ENCODE assay signal across 39 cellular contexts in the genomic region with DNA sequence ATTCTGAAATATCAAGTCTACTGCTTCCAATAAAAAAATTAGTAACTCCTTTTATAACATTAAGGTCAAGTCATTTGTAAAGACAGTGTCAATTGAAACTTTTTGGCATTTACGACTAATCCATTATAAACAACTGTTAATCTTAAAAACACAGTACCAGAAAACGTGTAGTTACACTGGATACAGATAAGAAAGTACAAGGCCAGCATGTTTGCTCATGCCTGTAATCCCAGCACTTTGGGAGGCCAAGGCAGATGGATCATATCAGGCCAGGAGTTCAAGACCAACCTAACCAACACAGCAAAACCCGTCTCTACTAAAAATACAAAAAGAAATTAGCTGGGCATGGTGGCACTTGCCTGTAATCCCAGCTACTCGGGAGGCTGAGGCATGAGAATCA.
"Had no signal": no experiment of that assay in that cellular context is flagged by ENCODE, and none has a peak within 500 bp of the region (broad histone marks: within the 10 kb centered on the region; RNA-seq: fewer than 3 reads in every experiment).

No MANE protein-coding gene starts in this region.

- H3K4me3 Mint-ChIP-seq: activated naive CD4-positive, alpha-beta T cell treated with anti-CD3 and anti-CD28 coated beads for 36 hours; activated naive CD4-positive, alpha-beta T cell treated with anti-CD3 and anti-CD28 coated beads, Interleukin-2, amount 10 ng/mL, durations not matched to agents 7 days and 5 days; activated naive CD4-positive, alpha-beta T cell treated with anti-CD3 and anti-CD28 coated beads, Interleukin-2, amount 50 U/mL, for 24 hours; activated naive CD8-positive, alpha-beta T cell; activated naive CD8-positive, alpha-beta T cell treated with anti-CD3 and anti-CD28 coated beads for 36 hours; activated naive CD8-positive, alpha-beta T cell treated with anti-CD3 and anti-CD28 coated beads, Interleukin-2, amount 10 ng/mL, durations not matched to agents 7 days and 5 days; activated naive CD8-positive, alpha-beta T cell treated with anti-CD3 and anti-CD28 coated beads, Interleukin-2, amount 50 U/mL, for 24 hours; activated T-cell treated with anti-CD3 and anti-CD28 coated beads, Interleukin-2, amount 50 U/mL, for 24 hours; activated T-cell treated with anti-CD3 and anti-CD28 coated beads, Interleukin-2, amount 50 U/mL, for 4 hours; activated T-cell treated with anti-CD3 and anti-CD28 coated beads, Interleukin-2, amount 50 U/mL, for 72 hours; activated T-helper 1 cell treated with anti-CD3 and anti-CD28 coated beads, Interleukin-12 subunit alpha, Interleukin-12 subunit beta, Interleukin-2, Interleukin-4 antibody, amounts not matched to agents 30 ng/mL and 10 ng/mL and 1 ng/mL, durations not matched to agents 14 hours and 24 hours and 36 hours; activated T-helper 17 cell treated with anti-CD3 and anti-CD28 coated beads, Interleukin-2, amount 50 U/mL, for 72 hours; brain; central memory CD8-positive, alpha-beta T cell had no signal

- ATAC-seq: activated naive CD4-positive, alpha-beta T cell treated with anti-CD3 and anti-CD28 coated beads, Interleukin-2, amount 50 U/mL, for 72 hours; activated naive CD8-positive, alpha-beta T cell treated with anti-CD3 and anti-CD28 coated beads, Interleukin-2, amount 50 U/mL, for 24 hours; activated T-cell treated with anti-CD3 and anti-CD28 coated beads, Interleukin-2, amount 50 U/mL, for 4 hours; activated T-cell treated with anti-CD3 and anti-CD28 coated beads, Interleukin-2, amount 50 U/mL, for 72 hours; activated T-helper 17 cell treated with anti-CD3 and anti-CD28 coated beads, Interleukin-2, amount 50 U/mL, for 72 hours; body of pancreas had no signal

- DNase-seq: activated effector memory CD4-positive, alpha-beta T cell treated with anti-CD3 and anti-CD28 coated beads, Interleukin-2, amount 50 U/mL, for 16 hours; activated effector memory CD4-positive, alpha-beta T cell treated with Interleukin-2 at 50 U/mL for 16 hours; activated gamma-delta T cell; activated gamma-delta T cell treated with Interleukin-2 at 50 U/mL for 16 hours; activated naive CD4-positive, alpha-beta T cell; activated naive CD4-positive, alpha-beta T cell treated with anti-CD3 and anti-CD28 coated beads for 36 hours; activated naive CD4-positive, alpha-beta T cell treated with anti-CD3 and anti-CD28 coated beads, Interleukin-2, amount 10 ng/mL, durations not matched to agents 7 days and 5 days; activated naive CD4-positive, alpha-beta T cell treated with anti-CD3 and anti-CD28 coated beads, Interleukin-2, amount 50 U/mL, for 16 hours; activated naive CD4-positive, alpha-beta T cell treated with Interleukin-2 at 50 U/mL for 16 hours; activated naive CD8-positive, alpha-beta T cell treated with anti-CD3 and anti-CD28 coated beads for 36 hours; activated naive CD8-positive, alpha-beta T cell treated with anti-CD3 and anti-CD28 coated beads, Interleukin-2, amount 10 ng/mL, durations not matched to agents 7 days and 5 days; activated naive CD8-positive, alpha-beta T cell treated with anti-CD3 and anti-CD28 coated beads, Interleukin-2, amount 50 U/mL, for 24 hours; activated T-cell treated with anti-CD3 and anti-CD28 coated beads, Interleukin-2, amount 50 U/mL, for 1 hour; activated T-cell treated with anti-CD3 and anti-CD28 coated beads, Interleukin-2, amount 50 U/mL, for 24 hours; activated T-cell treated with anti-CD3 and anti-CD28 coated beads, Interleukin-2, amount 50 U/mL, for 4 hours; activated T-cell treated with anti-CD3 and anti-CD28 coated beads, Interleukin-2, amount 50 U/mL, for 48 hours; activated T-cell treated with anti-CD3 and anti-CD28 coated beads, Interleukin-2, amount 50 U/mL, for 72 hours; adrenal gland; amniotic stem cell; amygdala; anterior cingulate cortex; aorta; body of pancreas; brain microvascular endothelial cell; caudate nucleus; central memory CD4-positive, alpha-beta T cell; cerebellar nuclear complex had no signal

- H3K9me3 Mint-ChIP-seq: activated naive CD4-positive, alpha-beta T cell treated with anti-CD3 and anti-CD28 coated beads, Interleukin-2, amount 10 ng/mL, durations not matched to agents 7 days and 5 days; activated naive CD8-positive, alpha-beta T cell treated with anti-CD3 and anti-CD28 coated beads for 36 hours; activated T-cell treated with anti-CD3 and anti-CD28 coated beads, Interleukin-2, amount 50 U/mL, for 24 hours; activated T-cell treated with anti-CD3 and anti-CD28 coated beads, Interleukin-2, amount 50 U/mL, for 72 hours; activated T-helper 17 cell treated with anti-CD3 and anti-CD28 coated beads, Interleukin-2, amount 50 U/mL, for 72 hours; central memory CD8-positive, alpha-beta T cell had no signal

- H3K36me3 ChIP-seq: adrenal gland, ascending aorta, brain microvascular endothelial cell, breast epithelium, cardiac muscle cell had no signal

- H3K27me3 Mint-ChIP-seq: activated naive CD4-positive, alpha-beta T cell treated with anti-CD3 and anti-CD28 coated beads, Interleukin-2, amount 10 ng/mL, durations not matched to agents 7 days and 5 days; activated naive CD4-positive, alpha-beta T cell treated with anti-CD3 and anti-CD28 coated beads, Interleukin-2, amount 50 U/mL, for 24 hours; activated naive CD8-positive, alpha-beta T cell; activated naive CD8-positive, alpha-beta T cell treated with anti-CD3 and anti-CD28 coated beads for 36 hours; activated naive CD8-positive, alpha-beta T cell treated with anti-CD3 and anti-CD28 coated beads, Interleukin-2, amount 10 ng/mL, durations not matched to agents 7 days and 5 days; activated naive CD8-positive, alpha-beta T cell treated with anti-CD3 and anti-CD28 coated beads, Interleukin-2, amount 50 U/mL, for 24 hours; activated T-cell treated with anti-CD3 and anti-CD28 coated beads, Interleukin-2, amount 50 U/mL, for 24 hours; activated T-helper 17 cell treated with anti-CD3 and anti-CD28 coated beads, Interleukin-2, amount 50 U/mL, for 72 hours; brain; central memory CD8-positive, alpha-beta T cell had no signal

- H3K4me3 ChIP-seq: adrenal gland, ascending aorta, body of pancreas, breast epithelium, cardiac muscle cell had no signal

- FAIRE-seq: bronchial epithelial cell had no signal

- H3K27ac Mint-ChIP-seq: activated naive CD4-positive, alpha-beta T cell treated with anti-CD3 and anti-CD28 coated beads for 36 hours; activated naive CD4-positive, alpha-beta T cell treated with anti-CD3 and anti-CD28 coated beads, Interleukin-2, amount 10 ng/mL, durations not matched to agents 7 days and 5 days; activated naive CD4-positive, alpha-beta T cell treated with anti-CD3 and anti-CD28 coated beads, Interleukin-2, amount 50 U/mL, for 24 hours; activated naive CD8-positive, alpha-beta T cell; activated naive CD8-positive, alpha-beta T cell treated with anti-CD3 and anti-CD28 coated beads for 36 hours; activated naive CD8-positive, alpha-beta T cell treated with anti-CD3 and anti-CD28 coated beads, Interleukin-2, amount 10 ng/mL, durations not matched to agents 7 days and 5 days; activated naive CD8-positive, alpha-beta T cell treated with anti-CD3 and anti-CD28 coated beads, Interleukin-2, amount 50 U/mL, for 24 hours; activated T-cell treated with anti-CD3 and anti-CD28 coated beads, Interleukin-2, amount 50 U/mL, for 24 hours; activated T-cell treated with anti-CD3 and anti-CD28 coated beads, Interleukin-2, amount 50 U/mL, for 72 hours; activated T-helper 1 cell treated with anti-CD3 and anti-CD28 coated beads, Interleukin-12 subunit alpha, Interleukin-12 subunit beta, Interleukin-2, Interleukin-4 antibody, amounts not matched to agents 30 ng/mL and 10 ng/mL and 1 ng/mL, durations not matched to agents 14 hours and 24 hours and 36 hours; activated T-helper 17 cell treated with anti-CD3 and anti-CD28 coated beads, Interleukin-2, amount 50 U/mL, for 72 hours; activated T-helper 2 cell treated with anti-CD3 and anti-CD28 coated beads, Interferon-gamma antibody, Interleukin-2, Interleukin-4, amounts not matched to agents 10 μg/mL and 5 μg/mL and 100 μg/mL, durations not matched to agents 14 hours and 24 hours and 36 hours; brain had no signal

- H3K4me1 Mint-ChIP-seq: brain had no signal

- H3K9me3 ChIP-seq: adrenal gland, body of pancreas, breast epithelium had no signal

- H3K27ac ChIP-seq: adrenal gland, ascending aorta, body of pancreas, brain microvascular endothelial cell, breast epithelium, cardiac muscle cell had no signal

- H3K4me1 ChIP-seq: ascending aorta, breast epithelium had no signal

- H3K27me3 ChIP-seq: adrenal gland, ascending aorta, body of pancreas, brain microvascular endothelial cell, breast epithelium, cardiac muscle cell had no signal
